In genomic region chr5:81749186-81749561, GRCh38 we compare ENCODE assay signal across 1 cellular context.
TF ChIP-seq lines count a peak whose summit lies in the region.

No MANE protein-coding gene starts in this region.

TF ChIP-seq in WTC11, 78 proteins besides CTCF, POLR2A, EP300 and RAD21 (continued from another document):
- TF ChIP-seq, protein P1, sequence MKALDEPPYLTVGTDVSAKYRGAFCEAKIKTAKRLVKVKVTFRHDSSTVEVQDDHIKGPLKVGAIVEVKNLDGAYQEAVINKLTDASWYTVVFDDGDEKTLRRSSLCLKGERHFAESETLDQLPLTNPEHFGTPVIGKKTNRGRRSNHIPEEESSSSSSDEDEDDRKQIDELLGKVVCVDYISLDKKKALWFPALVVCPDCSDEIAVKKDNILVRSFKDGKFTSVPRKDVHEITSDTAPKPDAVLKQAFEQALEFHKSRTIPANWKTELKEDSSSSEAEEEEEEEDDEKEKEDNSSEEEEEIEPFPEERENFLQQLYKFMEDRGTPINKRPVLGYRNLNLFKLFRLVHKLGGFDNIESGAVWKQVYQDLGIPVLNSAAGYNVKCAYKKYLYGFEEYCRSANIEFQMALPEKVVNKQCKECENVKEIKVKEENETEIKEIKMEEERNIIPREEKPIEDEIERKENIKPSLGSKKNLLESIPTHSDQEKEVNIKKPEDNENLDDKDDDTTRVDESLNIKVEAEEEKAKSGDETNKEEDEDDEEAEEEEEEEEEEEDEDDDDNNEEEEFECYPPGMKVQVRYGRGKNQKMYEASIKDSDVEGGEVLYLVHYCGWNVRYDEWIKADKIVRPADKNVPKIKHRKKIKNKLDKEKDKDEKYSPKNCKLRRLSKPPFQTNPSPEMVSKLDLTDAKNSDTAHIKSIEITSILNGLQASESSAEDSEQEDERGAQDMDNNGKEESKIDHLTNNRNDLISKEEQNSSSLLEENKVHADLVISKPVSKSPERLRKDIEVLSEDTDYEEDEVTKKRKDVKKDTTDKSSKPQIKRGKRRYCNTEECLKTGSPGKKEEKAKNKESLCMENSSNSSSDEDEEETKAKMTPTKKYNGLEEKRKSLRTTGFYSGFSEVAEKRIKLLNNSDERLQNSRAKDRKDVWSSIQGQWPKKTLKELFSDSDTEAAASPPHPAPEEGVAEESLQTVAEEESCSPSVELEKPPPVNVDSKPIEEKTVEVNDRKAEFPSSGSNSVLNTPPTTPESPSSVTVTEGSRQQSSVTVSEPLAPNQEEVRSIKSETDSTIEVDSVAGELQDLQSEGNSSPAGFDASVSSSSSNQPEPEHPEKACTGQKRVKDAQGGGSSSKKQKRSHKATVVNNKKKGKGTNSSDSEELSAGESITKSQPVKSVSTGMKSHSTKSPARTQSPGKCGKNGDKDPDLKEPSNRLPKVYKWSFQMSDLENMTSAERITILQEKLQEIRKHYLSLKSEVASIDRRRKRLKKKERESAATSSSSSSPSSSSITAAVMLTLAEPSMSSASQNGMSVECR (CRISPR knock-in tag; IDR thresholded peaks at IDR 0.05; ENCODE audit: borderline replicate concordance) = no peak
- TF ChIP-seq RORB (CRISPR knock-in tag; IDR thresholded peaks at IDR 0.05) = no peak
- TF ChIP-seq FOXP1 (CRISPR knock-in tag; IDR thresholded peaks at IDR 0.05; ENCODE audit: borderline replicate concordance) = no peak
- no peak for TF ChIP-seq ZNF317 (CRISPR knock-in tag; IDR thresholded peaks at IDR 0.05; ENCODE audit: borderline replicate concordance, low read depth)
- TF ChIP-seq ZNF232 (CRISPR knock-in tag; IDR thresholded peaks at IDR 0.05) = no peak
- no peak for TF ChIP-seq JUN (CRISPR knock-in tag; IDR thresholded peaks at IDR 0.05)
- TF ChIP-seq, protein P2, sequence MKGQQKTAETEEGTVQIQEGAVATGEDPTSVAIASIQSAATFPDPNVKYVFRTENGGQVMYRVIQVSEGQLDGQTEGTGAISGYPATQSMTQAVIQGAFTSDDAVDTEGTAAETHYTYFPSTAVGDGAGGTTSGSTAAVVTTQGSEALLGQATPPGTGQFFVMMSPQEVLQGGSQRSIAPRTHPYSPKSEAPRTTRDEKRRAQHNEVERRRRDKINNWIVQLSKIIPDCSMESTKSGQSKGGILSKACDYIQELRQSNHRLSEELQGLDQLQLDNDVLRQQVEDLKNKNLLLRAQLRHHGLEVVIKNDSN (CRISPR knock-in tag; IDR thresholded peaks at IDR 0.05) = no peak
- TF ChIP-seq GABPB1 (CRISPR knock-in tag; IDR thresholded peaks at IDR 0.05) = no peak
- no peak for TF ChIP-seq TP53 (CRISPR knock-in tag; IDR thresholded peaks at IDR 0.05)
- no peak for TF ChIP-seq PRDM15 (CRISPR knock-in tag; IDR thresholded peaks at IDR 0.05)
- no peak for TF ChIP-seq NFYB (CRISPR knock-in tag; conservative IDR thresholded peaks at IDR 0.05; ENCODE audit: low read depth)
TF ChIP-seq in WTC11: peak in this region for 0.
